1 cellular context compared by ENCODE assay signal in genomic region chr5:154287136-154287535, GRCh38.
TF ChIP-seq lines count a peak whose summit lies in the region.

No MANE protein-coding gene starts in this region.

TF ChIP-seq in IMR-90, 13 proteins besides CTCF, POLR2A, EP300 and RAD21 (continued from another document):
- no peak for TF ChIP-seq MAZ (IDR thresholded peaks at IDR 0.05; ENCODE audit: borderline replicate concordance, low read depth, low read length)
- TF ChIP-seq CEBPB (IDR thresholded peaks at IDR 0.05; ENCODE audit: low read depth, low read length) = peak; percentile 19; the same call in 1 of the 2 replicates
